Comparison of ENCODE assay signal across 21 cellular contexts in the genomic region with DNA sequence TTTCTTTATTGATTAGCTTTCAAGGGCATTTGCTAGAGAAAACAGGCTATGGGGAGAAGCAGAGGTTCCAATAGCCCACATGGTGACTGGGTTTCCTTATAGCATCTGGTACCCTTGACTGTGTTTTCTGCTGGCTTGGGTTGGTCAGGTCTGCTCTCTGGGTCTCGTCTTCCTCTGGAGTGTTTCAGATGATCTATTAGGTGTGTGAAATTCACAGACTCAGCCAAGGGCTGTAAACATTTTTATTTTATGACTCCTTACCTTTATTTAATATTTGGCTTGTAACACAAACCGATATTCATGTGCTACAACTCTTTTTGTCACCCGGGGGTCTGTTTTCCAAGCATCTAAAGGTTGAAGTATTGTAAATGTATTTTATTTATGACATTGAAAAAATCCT.
"Had no signal": no experiment of that assay in that cellular context is flagged by ENCODE, and none has a peak within 500 bp of the region (broad histone marks: within the 10 kb centered on the region; RNA-seq: fewer than 3 reads in every experiment).

No MANE protein-coding gene starts in this region.

- H3K9me3 ChIP-seq: esophagus muscularis mucosa, gastroesophageal sphincter, heart left ventricle, left lung, lower lobe of right lung, mucosa of descending colon had no signal

- H3K4me3 ChIP-seq: coronary artery, dorsolateral prefrontal cortex, esophagus muscularis mucosa, gastroesophageal sphincter, heart left ventricle, hepatocyte, left lung, lower lobe of right lung, mucosa of descending colon had no signal

- H3K27me3 ChIP-seq: esophagus muscularis mucosa, gastroesophageal sphincter, hepatocyte, left lung had no signal

- H3K36me3 ChIP-seq: esophagus muscularis mucosa, gastroesophageal sphincter, heart left ventricle, left lung, lower lobe of right lung had no signal

- DNase-seq: dermis blood vessel endothelial cell; dorsolateral prefrontal cortex; effector CD4-positive, alpha-beta T cell; effector memory CD4-positive, alpha-beta T cell; foreskin keratinocyte; heart left ventricle; hypothalamus; immature natural killer cell; left cardiac atrium; left lung; lower lobe of right lung; mesenchymal stem cell; mucosa of descending colon had no signal

- H3K4me1 ChIP-seq: foreskin keratinocyte, lower lobe of right lung had no signal

- H3K27ac ChIP-seq: coronary artery, dorsolateral prefrontal cortex, esophagus muscularis mucosa, foreskin keratinocyte, hepatocyte, left lung, lower lobe of right lung had no signal

- FAIRE-seq: colon, endothelial cell of umbilical vein, frontal cortex, keratinocyte had no signal

- ATAC-seq: foreskin keratinocyte, gastroesophageal sphincter, heart left ventricle, left cardiac atrium, left lung, mucosa of descending colon had no signal
